Comparison of ENCODE assay signal across 8 cellular contexts in genomic region chr3:15291589-15292541, GRCh38. TPM values are rescaled to one million over a fixed set of nuclear protein-coding genes. Genes with fewer than 3 reads are reported as not detected.
A peak's percentile ranks its signal among the peaks of the same experiment; 100 is the strongest.
DNase-seq lines count a peak whose midpoint lies in the region; ATAC-seq, FAIRE-seq and TF ChIP-seq lines count a peak whose summit lies in the region.

No MANE protein-coding gene starts in this region.

- H2AFZ ChIP-seq in endothelial cell of umbilical vein (ENCODE audit: low read depth, low read length), result no peak overlapping the region

- no peak overlapping the region for H3K4me3 ChIP-seq in endothelial cell of umbilical vein (replicated peaks in 1 of 3; ENCODE audit: insufficient read depth in 1 of 3, low read depth in 1 of 3, low read length in 3 of 3)

- no peaks in the 10 kb centered on the region for H3K36me3 ChIP-seq in endothelial cell of umbilical vein (ENCODE audit: control insufficient read depth in 2 of 2, extremely low read depth in 1 of 2, insufficient read depth in 2 of 2, low read length in 2 of 2)

- TF ChIP-seq POLR2A in endothelial cell of umbilical vein (IDR thresholded peaks at IDR 0.05; ENCODE audit: low read depth, low read length), result no peak

- peaks cover 51% of the 10 kb centered on the region for H3K4me1 ChIP-seq in endothelial cell of umbilical vein (ENCODE audit: control insufficient read depth, extremely low read depth, insufficient read depth, low read length)

- peak overlapping the region; percentile 85 for H3K27ac ChIP-seq in endothelial cell of umbilical vein (ENCODE audit: insufficient read depth, low read depth, low read length)

- H3K27me3 ChIP-seq in endothelial cell of umbilical vein (ENCODE audit: control insufficient read depth in 2 of 2, insufficient read depth in 2 of 2, low read length in 2 of 2), result no peaks in the 10 kb centered on the region

- ATAC-seq in HG03354 (IDR thresholded peaks at IDR 0.05; ENCODE audit: poor library complexity, severe bottlenecking, unreplicated experiment), result peak; percentile 90

- peak overlapping the region; percentile 39 for H3K4me2 ChIP-seq in endothelial cell of umbilical vein (ENCODE audit: insufficient read depth, low read length)

- dilution Hi-C loops in endothelial cell of umbilical vein (cut with MboI; ENCODE audit: extremely low pct_ligation_motif_present, low sequenced_read_pairs), result no loop called here

- peaks cover 68% of the 10 kb centered on the region for H3K79me2 ChIP-seq in endothelial cell of umbilical vein (ENCODE audit: control insufficient read depth, insufficient read depth, low read length)

- no peaks in the 10 kb centered on the region for H3K9me1 ChIP-seq in endothelial cell of umbilical vein (replicated peaks; ENCODE audit: control insufficient read depth, extremely low read depth, insufficient read depth, low read length)

- peak overlapping the region; percentile 36 for H3K9ac ChIP-seq in endothelial cell of umbilical vein (replicated peaks; ENCODE audit: extremely low read depth, insufficient read depth, low read length)

- CTCF ChIA-PET in endothelial cell of umbilical vein (lab: Charles Lee), result interaction anchor here (1.0 to 3.9 kb wide), 9 partner anchors 8 to 113 kb away, joined by 3 to 16 read pairs (median 5); partner anchors contain the start of gene SH3BP5

- POLR2A ChIA-PET in endothelial cell of umbilical vein (lab: Charles Lee), result no interaction called here

- peak; percentile 62 for FAIRE-seq in endothelial cell of umbilical vein (lab: Jason Lieb, UNC)

- DNase-seq in activated T-cell treated with anti-CD3 and anti-CD28 coated beads for 1 hour (ENCODE audit: low read depth) (peak; percentile 33), activated T-cell treated with anti-CD3 and anti-CD28 coated beads for 4 hours (no peak), endothelial cell of umbilical vein (ENCODE audit: low read depth, low spot score) (peak; percentile 77), NCI-H748 (lab: John Stamatoyannopoulos, UW; ENCODE audit: unreplicated experiment) (no peak), kidney tubule cell (ENCODE audit: low spot score) (no peak)
- peak; percentile 63 for DNase-seq in activated CD4-positive, alpha-beta T cell treated with anti-CD3 and anti-CD28 coated beads for 48 hours
- DNase-seq in stimulated activated CD8-positive, alpha-beta memory T cell treated with anti-CD3 and anti-CD28 coated beads, Interleukin-12 subunit alpha, Interleukin-12 subunit beta, amount 100 ng/mL, for 4 hours (ENCODE audit: low read depth), result peak; percentile 43

- no peak for TF ChIP-seq CTCF in endothelial cell of umbilical vein (IDR thresholded peaks at IDR 0.05; ENCODE audit: extremely low read depth in 1 of 2, insufficient read depth in 1 of 2, low read depth in 1 of 2, low read length in 2 of 2)

- no peaks in the 10 kb centered on the region for H3K9me3 ChIP-seq in endothelial cell of umbilical vein (replicated peaks; ENCODE audit: control insufficient read depth, insufficient read depth, low read length)

- no peaks in the 10 kb centered on the region for H4K20me1 ChIP-seq in endothelial cell of umbilical vein (replicated peaks; ENCODE audit: control insufficient read depth, extremely low read depth, insufficient read depth, low read length)

- intact Hi-C loops in endothelial cell of umbilical vein (cut with micrococcal nuclease), result loop anchor here (1.0 to 10.0 kb wide), 2 partner anchors 8 to 343 kb away; no protein-coding TSS in a partner anchor

- BruUV-seq in endothelial cell of umbilical vein (replicated peaks; lab: Mats Ljungman, UMichigan), result TSS peak; percentile 9

TF ChIP-seq in endothelial cell of umbilical vein, 7 proteins besides CTCF, POLR2A, EP300 and RAD21:
- no peak for TF ChIP-seq EZH2 (IDR thresholded peaks at IDR 0.05; ENCODE audit: borderline replicate concordance, low read depth, low read length, severe bottlenecking)
- peak; percentile 59 for TF ChIP-seq POLR2AphosphoS5 (IDR thresholded peaks at IDR 0.05; ENCODE audit: insufficient read depth, low read depth, low read length)
- peak; percentile 81 for TF ChIP-seq FOS (IDR thresholded peaks at IDR 0.05; ENCODE audit: borderline replicate concordance, insufficient read depth, low read length)
- peak; percentile 80 for TF ChIP-seq GATA2 (IDR thresholded peaks at IDR 0.05; ENCODE audit: insufficient read depth, insufficient read length, low read depth, low read length)
- TF ChIP-seq MAX (IDR thresholded peaks at IDR 0.05; ENCODE audit: insufficient read depth, insufficient read length), result no peak
- TF ChIP-seq JUN (IDR thresholded peaks at IDR 0.05; ENCODE audit: borderline replicate concordance, insufficient read depth, insufficient read length, low read depth), result peak; percentile 32
- TF ChIP-seq MYC (IDR thresholded peaks at IDR 0.05; ENCODE audit: low read depth, low read length), result no peak
TF ChIP-seq in endothelial cell of umbilical vein: peak in this region for 4.

RNA-seq across cellular contexts. Expression of gene SH3BP5, which starts 40.5 kb away (rescaled TPM):
- 64.8 and 76.3 TPM in 2 replicates for total RNA-seq in endothelial cell of umbilical vein
- polyA plus RNA-seq in endothelial cell of umbilical vein, result 25.0 and 35.3 TPM in 2 replicates
- polyA plus RNA-seq in endothelial cell of umbilical vein (2011; cell fraction: cytosol; rRNA removed), result 51.1 and 55.7 TPM in 2 replicates
- polyA plus RNA-seq in endothelial cell of umbilical vein (2011; cell fraction: nucleus; rRNA removed), result 58.2 and 66.7 TPM in 2 replicates
- polyA plus RNA-seq in endothelial cell of umbilical vein (2012), result 44.3 and 58.3 TPM in 2 replicates
- polyA minus RNA-seq in endothelial cell of umbilical vein, result 32.9 and 34.3 TPM in 2 replicates
- 20.3 TPM for polyA minus RNA-seq in endothelial cell of umbilical vein (2011; cell fraction: cytosol; rRNA and poly(A)+ RNA removed)
- polyA minus RNA-seq in endothelial cell of umbilical vein (2011; cell fraction: nucleus; rRNA and poly(A)+ RNA removed), result 15.8 and 20.4 TPM in 2 replicates

Comparison
In these comparisons a context has a peak if more than half of its experiments do, and no peak if none do; other contexts are left out.
1. DNase-seq: peak in activated T-cell treated with anti-CD3 and anti-CD28 coated beads for 1 hour (single experiment), activated CD4-positive, alpha-beta T cell treated with anti-CD3 and anti-CD28 coated beads for 48 hours (single experiment), endothelial cell of umbilical vein (single experiment) and stimulated activated CD8-positive, alpha-beta memory T cell treated with anti-CD3 and anti-CD28 coated beads, Interleukin-12 subunit alpha, Interleukin-12 subunit beta, amount 100 ng/mL, for 4 hours (single experiment); none in activated T-cell treated with anti-CD3 and anti-CD28 coated beads for 4 hours (single experiment), NCI-H748 (single experiment) and kidney tubule cell (single experiment).